24 cellular contexts compared by ENCODE assay signal in genomic region chrX:150438165-150438564, GRCh38.
"Had no signal": no experiment of that assay in that cellular context is flagged by ENCODE, and none has a peak within 500 bp of the region (broad histone marks: within the 10 kb centered on the region; RNA-seq: fewer than 3 reads in every experiment).

No MANE protein-coding gene starts in this region.

- H3K27ac Mint-ChIP-seq: activated naive CD4-positive, alpha-beta T cell treated with anti-CD3 and anti-CD28 coated beads, Interleukin-2, amount 50 U/mL, for 72 hours; activated T-helper 1 cell treated with anti-CD3 and anti-CD28 coated beads, Interleukin-12 subunit alpha, Interleukin-12 subunit beta, Interleukin-2, Interleukin-4 antibody, amounts not matched to agents 30 ng/mL and 10 ng/mL and 1 ng/mL, durations not matched to agents 14 hours and 24 hours and 36 hours; endodermal cell; immature natural killer cell; memory B cell; naive B cell; stimulated activated naive CD8-positive, alpha-beta T cell treated with anti-CD3 and anti-CD28 coated beads, Interleukin-15, Interleukin-2, amounts not matched to agents 100 ng/mL and 50 ng/mL, for 24 hours had no signal

- H3K4me1 Mint-ChIP-seq: endodermal cell, immature natural killer cell, memory B cell, naive B cell, neural crest cell had no signal

- H3K4me3 ChIP-seq: colonic mucosa, mucosa of descending colon, prostate gland, upper lobe of left lung had no signal

- H3K27ac ChIP-seq: colonic mucosa, epithelial cell of prostate, prostate gland, upper lobe of left lung had no signal

- H3K36me3 Mint-ChIP-seq: activated naive CD4-positive, alpha-beta T cell treated with anti-CD3 and anti-CD28 coated beads, Interleukin-2, amount 50 U/mL, for 72 hours; immature natural killer cell had no signal

- DNase-seq: activated CD4-positive, alpha-beta T cell treated with anti-CD3 and anti-CD28 coated beads, Interleukin-2, amount 50 U/mL, for 4 hours; activated gamma-delta T cell treated with Interleukin-2 at 50 U/mL for 16 hours; amniotic stem cell; central memory CD4-positive, alpha-beta T cell; colonic mucosa; endodermal cell; immature natural killer cell; left ventricle myocardium superior; mucosa of descending colon; naive B cell; right cardiac atrium; small intestine; stimulated activated CD4-positive, alpha-beta T cell treated with anti-CD3 and anti-CD28 coated beads, Interleukin-15, amount 100 ng/mL, for 24 hours; stimulated activated CD4-positive, alpha-beta T cell treated with anti-CD3 and anti-CD28 coated beads, Interleukin-2, amount 100 ng/mL, for 48 hours; SW 1271; T-helper 2 cell; upper lobe of left lung had no signal

- H3K27me3 Mint-ChIP-seq: stimulated activated naive CD8-positive, alpha-beta T cell treated with anti-CD3 and anti-CD28 coated beads, Interleukin-15, Interleukin-2, amounts not matched to agents 100 ng/mL and 50 ng/mL, for 24 hours had no signal

- FAIRE-seq: small intestine had no signal

- H3K27me3 ChIP-seq: colonic mucosa, upper lobe of left lung had no signal

- ATAC-seq: activated naive CD4-positive, alpha-beta T cell treated with anti-CD3 and anti-CD28 coated beads, Interleukin-2, amount 50 U/mL, for 72 hours; left ventricle myocardium superior; mucosa of descending colon; right cardiac atrium had no signal

- H3K36me3 ChIP-seq: colonic mucosa, prostate gland, upper lobe of left lung had no signal

- H3K9me3 ChIP-seq: colonic mucosa, mucosa of descending colon, prostate gland, upper lobe of left lung had no signal

- H3K9me3 Mint-ChIP-seq: stimulated activated naive CD8-positive, alpha-beta T cell treated with anti-CD3 and anti-CD28 coated beads, Interleukin-15, Interleukin-2, amounts not matched to agents 100 ng/mL and 50 ng/mL, for 24 hours had no signal

- H3K4me3 Mint-ChIP-seq: activated T-helper 1 cell treated with anti-CD3 and anti-CD28 coated beads, Interleukin-12 subunit alpha, Interleukin-12 subunit beta, Interleukin-2, Interleukin-4 antibody, amounts not matched to agents 30 ng/mL and 10 ng/mL and 1 ng/mL, durations not matched to agents 14 hours and 24 hours and 36 hours; endodermal cell; immature natural killer cell; memory B cell; naive B cell; neural crest cell; stimulated activated naive CD8-positive, alpha-beta T cell treated with anti-CD3 and anti-CD28 coated beads, Interleukin-15, Interleukin-2, amounts not matched to agents 100 ng/mL and 50 ng/mL, for 24 hours had no signal

- H3K4me1 ChIP-seq: colonic mucosa, prostate gland, upper lobe of left lung had no signal
